Comparison of ENCODE assay signal across 21 cellular contexts in genomic region chr4:183360161-183360919, GRCh38. TPM values are rescaled to one million over a fixed set of nuclear protein-coding genes. Genes with fewer than 3 reads are reported as not detected.
DNase-seq lines count a peak whose midpoint lies in the region; ATAC-seq and TF ChIP-seq lines count a peak whose summit lies in the region.
"Had no signal": no experiment of that assay in that cellular context is flagged by ENCODE, and none has a peak within 500 bp of the region (broad histone marks: within the 10 kb centered on the region; RNA-seq: fewer than 3 reads in every experiment).

No MANE protein-coding gene starts in this region.

- no peaks in the 10 kb centered on the region for H3K36me3 ChIP-seq in adipocyte (ENCODE audit: control insufficient read depth, insufficient read depth, low read length, severe bottlenecking)
- H3K36me3 ChIP-seq: left lung, right atrium auricular region had no signal

- DNase-seq in LHCN-M2 (ENCODE audit: low read depth) = peak; percentile 28
- peak; percentile 20 for DNase-seq in adipocyte (ENCODE audit: low read depth)
- DNase-seq in foreskin keratinocyte = peak in 1 of 2 donors; percentile 45
- peak; percentile 25 for DNase-seq in superior temporal gyrus (ENCODE audit: extremely low spot score)
- DNase-seq in NCI-H2107 treated with DMSO at 0.1 percent for 48 hours (lab: John Stamatoyannopoulos, UW; ENCODE audit: unreplicated experiment) = no peak
- DNase-seq in NCI-H524 treated with DMSO at 0.1 percent for 48 hours (lab: John Stamatoyannopoulos, UW) = no peak
- no peak for DNase-seq in NCI-H1417 (lab: John Stamatoyannopoulos, UW)
- DNase-seq: activated naive CD4-positive, alpha-beta T cell treated with anti-CD3 and anti-CD28 coated beads, Interleukin-2, amount 50 U/mL, for 16 hours; CD4-positive, alpha-beta T cell; DND-41; left lung; naive thymus-derived CD8-positive, alpha-beta T cell; NCI-H1048; NCI-H345 had no signal

- H3K4me3 ChIP-seq in adipocyte (ENCODE audit: low read length) = no peak overlapping the region
- H3K4me3 ChIP-seq: left lung, right atrium auricular region had no signal

- TF ChIP-seq CTCF in foreskin keratinocyte (conservative IDR thresholded peaks at IDR 0.05) = no peak

- peaks cover 3% of the 10 kb centered on the region for H3K27me3 ChIP-seq in adipocyte (replicated peaks; ENCODE audit: control insufficient read depth, insufficient read depth, low read length)
- H3K27me3 ChIP-seq in foreskin keratinocyte = no peaks in the 10 kb centered on the region
- H3K27me3 ChIP-seq: left lung, right atrium auricular region had no signal

- H3K9me3 ChIP-seq in adipocyte (ENCODE audit: control insufficient read depth, low read length) = no peaks in the 10 kb centered on the region
- H3K9me3 ChIP-seq: left lung, right atrium auricular region had no signal

- H3K27ac ChIP-seq in foreskin keratinocyte = peak overlapping the region; percentile 20
- H3K27ac ChIP-seq: left lung, right atrium auricular region had no signal

- H3K4me1 ChIP-seq in adipocyte (ENCODE audit: control insufficient read depth, insufficient read depth, low read length) (peaks cover 10% of the 10 kb centered on the region), foreskin keratinocyte (peaks cover 20% of the 10 kb centered on the region)
- H3K4me1 ChIP-seq: left lung, right atrium auricular region had no signal

- H3K9ac ChIP-seq in adipocyte (ENCODE audit: low read length) = no peak overlapping the region

- ATAC-seq in foreskin keratinocyte (peak; percentile 35), HG02852 (IDR thresholded peaks at IDR 0.05; ENCODE audit: unreplicated experiment) (no peak)
- ATAC-seq: left lung; naive thymus-derived CD8-positive, alpha-beta T cell; stimulated activated effector memory CD8-positive, alpha-beta T cell treated with anti-CD3 and anti-CD28 coated beads, Interleukin-12 subunit alpha, Interleukin-12 subunit beta, amount 100 ng/mL, for 72 hours had no signal

RNA-seq across cellular contexts. Expression of gene CLDN24, which starts 38.1 kb away (rescaled TPM):
- not detected in 2 replicates for total RNA-seq in LHCN-M2 (2014; rRNA removed)
- polyA plus RNA-seq in LHCN-M2 (2012) = not detected
- not detected in 2 replicates for total RNA-seq in foreskin keratinocyte
- not detected in 2 replicates for polyA plus RNA-seq in foreskin keratinocyte
- total RNA-seq: CD4-positive, alpha-beta T cell; cerebellum; epithelial cell of proximal tubule; HT-29; left lung; naive thymus-derived CD8-positive, alpha-beta T cell; right atrium auricular region; ureter had no signal

RNA-seq across cellular contexts. Expression of gene CLDN22, which starts 40.3 kb away (rescaled TPM):
- total RNA-seq in LHCN-M2 (2014; rRNA removed) (not detected in 2 replicates), foreskin keratinocyte (not detected in 2 replicates)
- polyA plus RNA-seq in LHCN-M2 (2012) = 0.02 TPM
- not detected in 2 replicates for polyA plus RNA-seq in foreskin keratinocyte
- total RNA-seq: CD4-positive, alpha-beta T cell; cerebellum; epithelial cell of proximal tubule; HT-29; left lung; naive thymus-derived CD8-positive, alpha-beta T cell; right atrium auricular region; ureter had no signal

Comparison
In these comparisons a context has a peak if more than half of its experiments do, and no peak if none do; other contexts are left out.
1. DNase-seq: peak in LHCN-M2 (single experiment), adipocyte (single experiment) and superior temporal gyrus (single experiment); none in NCI-H2107 treated with DMSO at 0.1 percent for 48 hours (single experiment), NCI-H524 treated with DMSO at 0.1 percent for 48 hours (single experiment) and NCI-H1417 (0 of 3).